16 cellular contexts compared by ENCODE assay signal in genomic region chr2:11101430-11101829, GRCh38. TPM values are rescaled to one million over a fixed set of nuclear protein-coding genes. Genes with fewer than 3 reads are reported as not detected.
DNase-seq lines count a peak whose midpoint lies in the region; ATAC-seq and TF ChIP-seq lines count a peak whose summit lies in the region.
"Had no signal": no experiment of that assay in that cellular context is flagged by ENCODE, and none has a peak within 500 bp of the region (broad histone marks: within the 10 kb centered on the region; RNA-seq: fewer than 3 reads in every experiment).

No MANE protein-coding gene starts in this region.

- H3K4me2 ChIP-seq in neuronal stem cell (ENCODE audit: insufficient read depth, low read length, poor library complexity, severe bottlenecking): no peak overlapping the region
- H3K4me2 ChIP-seq: GM23338 had no signal

- H3K18ac ChIP-seq in neuronal stem cell (ENCODE audit: low read length): peak overlapping the region; percentile 83

- H4K8ac ChIP-seq in neuronal stem cell (ENCODE audit: low read depth, low read length): no peak overlapping the region

- DNase-seq in activated CD8-positive, alpha-beta memory T cell treated with anti-CD3 and anti-CD28 coated beads, Interleukin-2, amount 50 U/mL, for 48 hours: peak; percentile 18
- no peak for DNase-seq in activated CD8-positive, alpha-beta memory T cell treated with anti-CD3 and anti-CD28 coated beads for 24 hours
- DNase-seq in T-helper 17 cell (no peak), neuronal stem cell (ENCODE audit: low spot score) (no peak), vagina (ENCODE audit: extremely low spot score in 2 of 2) (peak; percentile 11 to 93), NK-92 (lab: John Stamatoyannopoulos, UW; ENCODE audit: unreplicated experiment) (no peak), DMS79 (lab: John Stamatoyannopoulos, UW) (no peak)
- DNase-seq: 8988T; Calu3; CD8-positive, alpha-beta T cell; DND-41; EL; HCEC 1CT had no signal

- no peaks in the 10 kb centered on the region for H3K79me1 ChIP-seq in neuronal stem cell (ENCODE audit: low read depth, low read length)

- intact Hi-C loops in vagina (cut with DNase I): no loop called here

- H3K4me1 ChIP-seq in neuronal stem cell (ENCODE audit: control insufficient read depth in 2 of 2, insufficient read depth in 1 of 2, low read depth in 1 of 2, low read length in 2 of 2) (peaks cover 0 to 6% of the 10 kb centered on the region in 2 donors), vagina (no peaks in the 10 kb centered on the region)

- H3K4ac ChIP-seq in neuronal stem cell (ENCODE audit: low read length): no peak overlapping the region

- no peak overlapping the region for H3K27ac ChIP-seq in neuronal stem cell (replicated peaks; ENCODE audit: low read length)
- no peak overlapping the region for H3K27ac ChIP-seq in vagina
- H3K27ac ChIP-seq: BLaER1 treated with 17β-estradiol and CSF1 and Interleukin-3, amounts not matched to agents 10 nM and 100 nM had no signal

- H3K36me3 ChIP-seq in neuronal stem cell (replicated peaks in 1 of 2; ENCODE audit: control insufficient read depth in 2 of 2, insufficient read depth in 2 of 2, low read length in 2 of 2): no peaks in the 10 kb centered on the region
- no peaks in the 10 kb centered on the region for H3K36me3 ChIP-seq in vagina
- H3K36me3 ChIP-seq: BLaER1 treated with 17β-estradiol and CSF1 and Interleukin-3, amounts not matched to agents 10 nM and 100 nM had no signal

- no peaks in the 10 kb centered on the region for H3K36me3 Mint-ChIP-seq in T-helper 17 cell (ENCODE audit: low read depth)
- H3K36me3 Mint-ChIP-seq: CD8-positive, alpha-beta T cell had no signal

- H3K23ac ChIP-seq in neuronal stem cell (ENCODE audit: low read depth, low read length, poor library complexity): no peak overlapping the region

- no peak overlapping the region for H3K27ac Mint-ChIP-seq in T-helper 17 cell
- H3K27ac Mint-ChIP-seq: B cell; CD8-positive, alpha-beta T cell; GM23338 had no signal

- H3K9ac ChIP-seq in neuronal stem cell (ENCODE audit: low read depth, low read length, poor library complexity): no peak overlapping the region
- H3K9ac ChIP-seq: BLaER1 treated with 17β-estradiol and CSF1 and Interleukin-3, amounts not matched to agents 10 nM and 100 nM had no signal

- H2BK15ac ChIP-seq in neuronal stem cell (ENCODE audit: low read length): no peak overlapping the region

- H3K9me3 ChIP-seq in T-helper 17 cell (ENCODE audit: control insufficient read depth, low read length, poor library complexity, severe bottlenecking): no peaks in the 10 kb centered on the region
- H3K9me3 ChIP-seq in neuronal stem cell (replicated peaks in 1 of 2; ENCODE audit: control insufficient read depth in 2 of 2, insufficient read depth in 1 of 2, low read depth in 1 of 2, low read length in 2 of 2): no peaks in the 10 kb centered on the region
- H3K9me3 ChIP-seq in vagina: no peaks in the 10 kb centered on the region
- H3K9me3 ChIP-seq: BLaER1 treated with 17β-estradiol and CSF1 and Interleukin-3, amounts not matched to agents 10 nM and 100 nM had no signal

- no peak for TF ChIP-seq CTCF in vagina (IDR thresholded peaks at IDR 0.05)

- H4K91ac ChIP-seq in neuronal stem cell (ENCODE audit: low read depth, low read length, poor library complexity): no peak overlapping the region

- no peak overlapping the region for H2BK5ac ChIP-seq in neuronal stem cell (ENCODE audit: low read length)

- no peak for ATAC-seq in T-helper 17 cell
- ATAC-seq: CD8-positive, alpha-beta T cell; GM23338 had no signal

- peak overlapping the region; percentile 75 for H2BK12ac ChIP-seq in neuronal stem cell (ENCODE audit: low read length)

- H2AFZ ChIP-seq in neuronal stem cell (ENCODE audit: low read length): no peak overlapping the region
- H2AFZ ChIP-seq: GM23338 had no signal

- TF ChIP-seq POLR2A in vagina (IDR thresholded peaks at IDR 0.05): no peak

- no peaks in the 10 kb centered on the region for H3K27me3 Mint-ChIP-seq in T-helper 17 cell

- no peak overlapping the region for H2BK120ac ChIP-seq in neuronal stem cell (ENCODE audit: low read depth, low read length)

- H3K27me3 ChIP-seq in neuronal stem cell (ENCODE audit: control insufficient read depth in 3 of 3, insufficient read depth in 3 of 3, low read depth in 1 of 3, low read length in 3 of 3): peaks cover 0 to 27% (median 0%) of the 10 kb centered on the region in 3 experiments
- H3K27me3 ChIP-seq in vagina: no peaks in the 10 kb centered on the region
- H3K27me3 ChIP-seq: BLaER1 treated with 17β-estradiol and CSF1 and Interleukin-3, amounts not matched to agents 10 nM and 100 nM had no signal

- WGBS in neuronal stem cell (ENCODE audit: extremely low coverage in 2 of 2, insufficient read length in 2 of 2, insufficient replicate concordance in 1 of 2), 2 donors: no CpG with 5 or more reads among the region's 4 CpGs

- H3K4me3 ChIP-seq in neuronal stem cell (ENCODE audit: low read length in 2 of 2): no peak overlapping the region
- no peak overlapping the region for H3K4me3 ChIP-seq in vagina
- H3K4me3 ChIP-seq: BLaER1 treated with 17β-estradiol and CSF1 and Interleukin-3, amounts not matched to agents 10 nM and 100 nM; GM23338 had no signal

- peak overlapping the region; percentile 16 for H2AK5ac ChIP-seq in neuronal stem cell (ENCODE audit: low read depth, low read length)

- peaks cover 22% of the 10 kb centered on the region for H3K4me1 Mint-ChIP-seq in T-helper 17 cell
- H3K4me1 Mint-ChIP-seq: B cell, GM23338 had no signal

- no peak overlapping the region for H3K14ac ChIP-seq in neuronal stem cell (ENCODE audit: low read length)

- peak overlapping the region; percentile 15 for H3K4me3 Mint-ChIP-seq in T-helper 17 cell
- H3K4me3 Mint-ChIP-seq: B cell; CD8-positive, alpha-beta T cell; GM23338 had no signal

RNA-seq across cellular contexts. Expression of gene SLC66A3, which starts 53.8 kb away (rescaled TPM):
- total RNA-seq in T-helper 17 cell: 10 to 100 TPM; 18.8 to 20.8 TPM
- polyA plus RNA-seq in neuronal stem cell (2013, experiment 1 of 2): 3.4 TPM
- 2.7 TPM for polyA plus RNA-seq in neuronal stem cell (2013, experiment 2 of 2)
- 59.7 TPM for total RNA-seq in vagina

Comparison
In these comparisons a context has a peak if more than half of its experiments do, and no peak if none do; other contexts are left out.
1. DNase-seq: peak in activated CD8-positive, alpha-beta memory T cell treated with anti-CD3 and anti-CD28 coated beads, Interleukin-2, amount 50 U/mL, for 48 hours (single experiment) and vagina (2 of 2); none in activated CD8-positive, alpha-beta memory T cell treated with anti-CD3 and anti-CD28 coated beads for 24 hours (single experiment), T-helper 17 cell (0 of 3), neuronal stem cell (single experiment), NK-92 (single experiment) and DMS79 (single experiment).